11 cellular contexts compared by ENCODE assay signal in genomic region chr20:41476013-41476441, GRCh38.
DNase-seq lines count a peak whose midpoint lies in the region; ATAC-seq, FAIRE-seq and TF ChIP-seq lines count a peak whose summit lies in the region.
"Had no signal": no experiment of that assay in that cellular context is flagged by ENCODE, and none has a peak within 500 bp of the region (broad histone marks: within the 10 kb centered on the region; RNA-seq: fewer than 3 reads in every experiment).

No MANE protein-coding gene starts in this region.

- TF ChIP-seq CTCF in AG04450 (IDR thresholded peaks at IDR 0.05; ENCODE audit: low read depth, low read length): no peak
- no peak for TF ChIP-seq CTCF in astrocyte of the spinal cord (IDR thresholded peaks at IDR 0.05; ENCODE audit: low read depth, low read length)
- no peak for TF ChIP-seq CTCF in GM10266 (IDR thresholded peaks at IDR 0.05; ENCODE audit: control insufficient read depth, insufficient read depth, low read depth, missing control alignments)

- peak overlapping the region; percentile 31 for H3K27ac ChIP-seq in AG04450 (ENCODE audit: low read depth, low read length)

- no peaks in the 10 kb centered on the region for H3K9me3 ChIP-seq in AG04450 (ENCODE audit: control insufficient read depth, insufficient read depth, low read length)

- CTCF ChIA-PET in AG04450 (lab: Charles Lee): no interaction called here

- no peak overlapping the region for H3K4me3 ChIP-seq in AG04450 (ENCODE audit: low read depth, low read length)
- no peak overlapping the region for H3K4me3 ChIP-seq in astrocyte of the spinal cord (ENCODE audit: low read depth, low read length)

- H3K4me1 Mint-ChIP-seq in naive thymus-derived CD8-positive, alpha-beta T cell: peaks cover 23 to 30% (median 29%) of the 10 kb centered on the region in 4 donors

- no peaks in the 10 kb centered on the region for H3K27me3 ChIP-seq in AG04450 (ENCODE audit: control insufficient read depth, insufficient read depth, low read length)

- peaks cover 4 to 73% (median 32%) of the 10 kb centered on the region in 3 donors for H3K36me3 Mint-ChIP-seq in naive thymus-derived CD8-positive, alpha-beta T cell

- no peaks in the 10 kb centered on the region for H3K9me3 Mint-ChIP-seq in naive thymus-derived CD8-positive, alpha-beta T cell
- H3K9me3 Mint-ChIP-seq: CD8-positive, alpha-beta T cell had no signal

- FAIRE-seq in frontal cortex (lab: Jason Lieb, UNC): no peak
- FAIRE-seq: endometrium had no signal

- no peak for ATAC-seq in naive thymus-derived CD8-positive, alpha-beta T cell
- ATAC-seq: CD8-positive, alpha-beta T cell had no signal

- in situ Hi-C loops in astrocyte of the spinal cord (cut with HindIII; ENCODE audit: low sequenced_read_pairs): no loop called here

- no peak overlapping the region for H3K27ac Mint-ChIP-seq in naive thymus-derived CD8-positive, alpha-beta T cell
- H3K27ac Mint-ChIP-seq: CD8-positive, alpha-beta T cell had no signal

- peak; percentile 21 for DNase-seq in AG04450 (ENCODE audit: low read depth, low spot score)
- peak; percentile 34 for DNase-seq in NCI-H128 (lab: John Stamatoyannopoulos, UW; ENCODE audit: unreplicated experiment)
- DNase-seq in astrocyte of the spinal cord (ENCODE audit: low read depth, low spot score): peak; percentile 79
- peak; percentile 12 for DNase-seq in kidney tubule cell (ENCODE audit: low spot score)
- DNase-seq in KG1 (lab: John Stamatoyannopoulos, UW): no peak
- DNase-seq in naive thymus-derived CD8-positive, alpha-beta T cell: no peak
- DNase-seq in GM10266 (ENCODE audit: extremely low spot score): no peak
- no peak for DNase-seq in frontal cortex (ENCODE audit: low spot score in 2 of 2)
- DNase-seq: CD8-positive, alpha-beta T cell; T-helper 2 cell had no signal

- H3K27me3 Mint-ChIP-seq in naive thymus-derived CD8-positive, alpha-beta T cell: no peaks in the 10 kb centered on the region

- H3K4me3 Mint-ChIP-seq in naive thymus-derived CD8-positive, alpha-beta T cell: no peak overlapping the region
- H3K4me3 Mint-ChIP-seq: CD8-positive, alpha-beta T cell had no signal

- POLR2A ChIA-PET in AG04450 (lab: Yijun Ruan, JAX): interaction anchor here (1.0 kb wide), 1 partner anchor 20 kb away, joined by 5 read pairs; no protein-coding TSS in a partner anchor
- POLR2A ChIA-PET in naive thymus-derived CD8-positive, alpha-beta T cell (lab: Charles Lee): no interaction called here

Comparison
In these comparisons a context has a peak if more than half of its experiments do, and no peak if none do; other contexts are left out.
1. DNase-seq: peak in AG04450 (single experiment), NCI-H128 (single experiment), astrocyte of the spinal cord (single experiment) and kidney tubule cell (single experiment); none in KG1 (single experiment), naive thymus-derived CD8-positive, alpha-beta T cell (0 of 10), GM10266 (single experiment) and frontal cortex (0 of 2).